In genomic region chr4:88823058-88823919, GRCh38 we compare ENCODE assay signal across 1 cellular context.
TF ChIP-seq lines count a peak whose summit lies in the region.

No MANE protein-coding gene starts in this region.

TF ChIP-seq in K562, 482 proteins besides CTCF, POLR2A, EP300 and RAD21 (continued from another document and continues in another):
- TF ChIP-seq MGA (IDR thresholded peaks at IDR 0.05) (0 out of 2 replicates have a peak, but pooled peaks have one; percentile 29), HDAC1 (IDR thresholded peaks at IDR 0.05) (peak in 1 of 2 experiments; percentile 94; a peak in 2 of 4 replicates), FOXA1 (IDR thresholded peaks at IDR 0.05; ENCODE audit: borderline replicate concordance) (peak; percentile 41; the same call in 1 of the 2 replicates), NCOA1 (IDR thresholded peaks at IDR 0.05; ENCODE audit: low read depth) (0 out of 2 replicates have a peak, but pooled peaks have one; percentile 68), ZNF507 (tag; conservative IDR thresholded peaks at IDR 0.05) (no peak), CREB1 (IDR thresholded peaks at IDR 0.05) (peak; percentile 52; the same call in 1 of the 2 replicates), CREB1 (CRISPR knock-in tag; IDR thresholded peaks at IDR 0.05) (peak; percentile 53; the same call in 1 of the 2 replicates), FOXA3 (CRISPR knock-in tag; conservative IDR thresholded peaks at IDR 0.05 in 1 of 2, IDR thresholded peaks at IDR 0.05 in 1 of 2) (peak; percentile 93 to 99), SOX6 (IDR thresholded peaks at IDR 0.05) (peak; percentile 68), MYC (IDR thresholded peaks at IDR 0.05; ENCODE audit: low read depth, low read length) (peak; percentile 6; the same call in 1 of the 2 replicates), MYC (CRISPR knock-in tag; IDR thresholded peaks at IDR 0.05; ENCODE audit: borderline replicate concordance, low read depth) (no peak), ZHX1 (conservative IDR thresholded peaks at IDR 0.05; ENCODE audit: low read length) (no peak), SPI1 (IDR thresholded peaks at IDR 0.05; ENCODE audit: borderline replicate concordance, low read depth, low read length) (no peak), USF1 (CRISPR knock-in tag; IDR thresholded peaks at IDR 0.05) (peak; percentile 42; the same call in 1 of the 2 replicates), DPF2 (IDR thresholded peaks at IDR 0.05) (peak; percentile 67), STAT5B (CRISPR knock-in tag; IDR thresholded peaks at IDR 0.05) (no peak), ZNF655 (CRISPR knock-in tag; IDR thresholded peaks at IDR 0.05) (no peak), ETV1 (tag; conservative IDR thresholded peaks at IDR 0.05; ENCODE audit: low read depth) (0 out of 2 replicates have a peak, but pooled peaks have one; percentile 11), CEBPG (CRISPR knock-in tag; IDR thresholded peaks at IDR 0.05) (no peak), CEBPG (tag; conservative IDR thresholded peaks at IDR 0.05 in 1 of 2, IDR thresholded peaks at IDR 0.05 in 1 of 2) (peak in 1 of 2 experiments; percentile 9; a peak in 1 of 4 replicates), COPS2 (conservative IDR thresholded peaks at IDR 0.05) (no peak), ZNF766 (CRISPR knock-in tag; conservative IDR thresholded peaks at IDR 0.05) (peak; percentile 44; the same call in 1 of the 2 replicates), ZC3H8 (IDR thresholded peaks at IDR 0.05) (no peak), RBM25 (IDR thresholded peaks at IDR 0.05; ENCODE audit: low read depth, low read length, severe bottlenecking) (no peak), CHD1 (IDR thresholded peaks at IDR 0.05; ENCODE audit: low read length) (no peak), MXI1 (IDR thresholded peaks at IDR 0.05; ENCODE audit: low read depth, low read length) (no peak), HMG20A (CRISPR knock-in tag; conservative IDR thresholded peaks at IDR 0.05) (no peak), ZBTB43 (CRISPR knock-in tag; IDR thresholded peaks at IDR 0.05) (0 out of 2 replicates have a peak, but pooled peaks have one; percentile 58), ZNF316 (IDR thresholded peaks at IDR 0.05) (peak; percentile 77), KDM5B (IDR thresholded peaks at IDR 0.05; ENCODE audit: insufficient replicate concordance, low read depth, low read length) (peak; percentile 92), ZNF146 (CRISPR knock-in tag; IDR thresholded peaks at IDR 0.05; ENCODE audit: unreplicated experiment) (no peak), GATAD2B (IDR thresholded peaks at IDR 0.05; ENCODE audit: borderline replicate concordance) (no peak), NFYB (IDR thresholded peaks at IDR 0.05; ENCODE audit: extremely low read depth, insufficient read length) (peak; percentile 33), NR4A1 (CRISPR knock-in tag; IDR thresholded peaks at IDR 0.05) (no peak), NR4A1 (tag; IDR thresholded peaks at IDR 0.05) (no peak), ZNF644 (tag; IDR thresholded peaks at IDR 0.05; ENCODE audit: low read depth) (0 out of 2 replicates have a peak, but pooled peaks have one; percentile 46), RBFOX2 (IDR thresholded peaks at IDR 0.05; ENCODE audit: low read depth, low read length) (peak; percentile 56), TEAD1 (CRISPR knock-in tag; IDR thresholded peaks at IDR 0.05) (0 out of 4 replicates have a peak, but pooled peaks of 1 of the 2 experiments have one; percentile 27), MYNN (IDR thresholded peaks at IDR 0.05) (peak; percentile 22; the same call in 1 of the 2 replicates), MYNN (CRISPR knock-in tag; IDR thresholded peaks at IDR 0.05) (no peak)
